Comparison of ENCODE assay signal across 22 cellular contexts in the genomic region with DNA sequence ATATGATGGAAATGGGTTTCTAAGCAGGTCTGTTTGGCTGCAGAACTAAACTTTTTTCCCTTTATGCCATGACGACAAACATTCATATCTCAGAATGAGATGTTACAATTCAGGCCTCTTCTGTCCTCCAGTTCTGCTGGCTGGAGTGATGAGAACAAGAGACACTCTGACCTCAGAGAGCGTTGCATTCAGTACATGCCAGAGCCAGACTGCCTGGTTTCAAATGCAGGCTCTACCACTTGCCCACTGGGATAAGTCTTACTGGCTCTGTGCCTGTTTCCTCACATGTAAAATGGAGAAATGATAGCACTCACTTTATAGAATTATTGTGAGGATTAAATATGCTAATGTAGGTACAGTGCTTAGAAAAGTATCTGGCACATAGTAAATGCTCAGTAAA. TPM values are rescaled to one million over a fixed set of nuclear protein-coding genes. Genes with fewer than 3 reads are reported as not detected.
"Had no signal": no experiment of that assay in that cellular context is flagged by ENCODE, and none has a peak within 500 bp of the region (broad histone marks: within the 10 kb centered on the region; RNA-seq: fewer than 3 reads in every experiment).

No MANE protein-coding gene starts in this region.

- H3K4me3 ChIP-seq: colonic mucosa, spleen, thoracic aorta, tibial nerve, upper lobe of left lung had no signal

- H2AFZ ChIP-seq: parathyroid adenoma had no signal

- H3K9me3 ChIP-seq: colonic mucosa, spleen, thoracic aorta, tibial nerve, upper lobe of left lung had no signal

- H3K27ac ChIP-seq: colonic mucosa, parathyroid adenoma, spleen, thoracic aorta, tibial nerve, upper lobe of left lung had no signal

- ATAC-seq: effector memory CD8-positive, alpha-beta T cell; left lobe of liver; natural killer cell treated with Interleukin-12 subunit alpha and Interleukin-12 subunit beta and Interleukin-15 and Interleukin-18, amount 100 ng/mL, for 72 hours; sciatic nerve; stimulated activated memory B cell treated with anti-CD40 and anti-IgM and Interleukin-4, amounts not matched to agents 10 μg/mL and 1 μg/mL and 100 μg/mL, for 72 hours; stimulated activated naive CD8-positive, alpha-beta T cell treated with anti-CD3 and anti-CD28 coated beads, Interleukin-15, Interleukin-2, amounts not matched to agents 100 U/mL and 50 U/mL, for 24 hours had no signal

- H3K27me3 ChIP-seq: colonic mucosa, tibial nerve, upper lobe of left lung had no signal

- H3K79me2 ChIP-seq: parathyroid adenoma had no signal

- DNase-seq: colonic mucosa; effector memory CD8-positive, alpha-beta T cell; kidney; midbrain; naive B cell; spleen; stimulated activated CD4-positive, alpha-beta T cell treated with anti-CD3 and anti-CD28 coated beads, Interleukin-4, amount 100 ng/mL, for 4 hours; stimulated activated naive CD8-positive, alpha-beta T cell treated with anti-CD3 and anti-CD28 coated beads, Interleukin-15, Interleukin-2, amounts not matched to agents 100 U/mL and 50 U/mL, for 24 hours; substantia nigra; upper lobe of left lung had no signal

- H3K4me1 ChIP-seq: colonic mucosa, parathyroid adenoma, spleen, tibial nerve, upper lobe of left lung had no signal

- H3K9ac ChIP-seq: parathyroid adenoma had no signal

- H3K36me3 ChIP-seq: colonic mucosa, spleen, thoracic aorta, tibial nerve, upper lobe of left lung had no signal

RNA-seq across cellular contexts. Expression of a gene that starts 33.6 kb away (rescaled TPM):
- total RNA-seq: chondrocyte; dermis microvascular lymphatic vessel endothelial cell; fibroblast of villous mesenchyme; lung microvascular endothelial cell; natural killer cell treated with Interleukin-12 subunit alpha and Interleukin-12 subunit beta and Interleukin-15 and Interleukin-18, amount 100 ng/mL, for 72 hours; osteoblast had no signal
